In genomic region chr6:55210952-55211351, GRCh38 we compare ENCODE assay signal across 9 cellular contexts. TPM values are rescaled to one million over a fixed set of nuclear protein-coding genes. Genes with fewer than 3 reads are reported as not detected.
"Had no signal": no experiment of that assay in that cellular context is flagged by ENCODE, and none has a peak within 500 bp of the region (broad histone marks: within the 10 kb centered on the region; RNA-seq: fewer than 3 reads in every experiment).

No MANE protein-coding gene starts in this region.

- DNase-seq: GDM1, GF-D8 had no signal

- H3K4me3 ChIP-seq: GM12878 had no signal

- FAIRE-seq: G401.6, GM12878, GM12891, GM12892, GM18507, GM19239 had no signal

RNA-seq across cellular contexts. Expression of gene HCRTR2, which starts 36.6 kb away (rescaled TPM):
- total RNA-seq: G401, GM12878 had no signal
